ENCODE assay signal across 19 cellular contexts in genomic region chr7:17411922-17412321, GRCh38.
DNase-seq lines count a peak whose midpoint lies in the region; ATAC-seq, FAIRE-seq and TF ChIP-seq lines count a peak whose summit lies in the region.
"Had no signal": no experiment of that assay in that cellular context is flagged by ENCODE, and none has a peak within 500 bp of the region (broad histone marks: within the 10 kb centered on the region; RNA-seq: fewer than 3 reads in every experiment).

No MANE protein-coding gene starts in this region.

- no peak for TF ChIP-seq POLR2A in GM12892 (IDR thresholded peaks at IDR 0.05; ENCODE audit: low read depth, low read length)

- FAIRE-seq in GM12892 (lab: Jason Lieb, UNC) = no peak
- FAIRE-seq: endometrium had no signal

- H3K27me3 ChIP-seq in WERI-Rb-1 (ENCODE audit: insufficient read depth, low read depth, severe bottlenecking) = no peaks in the 10 kb centered on the region
- H3K27me3 ChIP-seq in MG63 = no peaks in the 10 kb centered on the region
- H3K27me3 ChIP-seq: adrenal gland, BE2C, spleen, vagina had no signal

- H3K36me3 ChIP-seq in WERI-Rb-1 = no peaks in the 10 kb centered on the region
- H3K36me3 ChIP-seq in MG63 = no peaks in the 10 kb centered on the region
- H3K36me3 ChIP-seq: adrenal gland, BE2C, left ventricle myocardium inferior, spleen, vagina had no signal

- TF ChIP-seq CTCF in WERI-Rb-1 (IDR thresholded peaks at IDR 0.05; ENCODE audit: low read depth, low read length) = no peak

- no peak overlapping the region for H3K4me3 ChIP-seq in WERI-Rb-1 (ENCODE audit: low read depth, low read length)
- no peak overlapping the region for H3K4me3 ChIP-seq in MG63
- H3K4me3 ChIP-seq: adrenal gland, left ventricle myocardium inferior, spleen, vagina had no signal

- H3K27ac ChIP-seq in WERI-Rb-1 = no peak overlapping the region
- H3K27ac ChIP-seq: adrenal gland, left ventricle myocardium inferior, spleen, vagina had no signal

- H3K9me3 ChIP-seq in WERI-Rb-1 (ENCODE audit: severe bottlenecking) (no peaks in the 10 kb centered on the region), MG63 (0 out of 2 replicates have a peak, but pooled peaks cover 4% of the 10 kb centered on the region)
- H3K9me3 ChIP-seq: adrenal gland, BE2C, left ventricle myocardium inferior, spleen, vagina had no signal

- DNase-seq in GM12892 (ENCODE audit: insufficient read length) (no peak), WERI-Rb-1 (no peak), MG63 (no peak), T-helper 1 cell (no peak)
- DNase-seq: activated CD8-positive, alpha-beta T cell treated with anti-CD3 and anti-CD28 coated beads for 36 hours; adrenal gland; BE2C; central memory CD4-positive, alpha-beta T cell; left ventricle myocardium inferior; NCI-H146; NCI-H510A treated with DMSO at 0.1 percent for 48 hours; spleen had no signal

- ATAC-seq in GM19324 (IDR thresholded peaks at IDR 0.05; ENCODE audit: low FRiP score, unreplicated experiment) (peak; percentile 71), HG02623 (IDR thresholded peaks at IDR 0.05; ENCODE audit: unreplicated experiment) (peak; percentile 70), HG03175 (IDR thresholded peaks at IDR 0.05; ENCODE audit: unreplicated experiment) (peak; percentile 94)
- ATAC-seq: activated CD8-positive, alpha-beta T cell treated with anti-CD3 and anti-CD28 coated beads for 36 hours; activated T-helper 17 cell treated with anti-CD3 and anti-CD28 coated beads, Interleukin-2, amount 50 U/mL, for 72 hours; HCT116 had no signal
